In the genomic region with DNA sequence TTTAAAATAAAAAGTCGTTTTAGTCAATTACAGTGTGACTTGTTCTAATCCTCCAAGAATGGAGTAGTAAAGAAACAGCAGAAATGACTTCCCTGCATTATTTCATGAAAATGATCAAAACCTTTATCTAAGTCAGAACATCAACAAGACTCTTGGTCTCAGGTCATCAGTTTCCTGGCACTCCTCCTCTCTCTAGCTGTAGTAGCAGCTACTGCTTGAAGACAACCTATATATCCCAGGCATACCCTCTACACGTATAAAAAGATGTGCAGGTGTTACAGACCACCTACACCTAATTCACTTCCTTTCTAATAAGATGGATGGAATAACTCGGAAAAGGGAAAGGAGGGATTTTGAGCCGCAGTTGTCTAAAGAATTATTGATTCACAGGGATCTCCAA, we compare ENCODE assay signal across 31 cellular contexts.
"Had no signal": no experiment of that assay in that cellular context is flagged by ENCODE, and none has a peak within 500 bp of the region (broad histone marks: within the 10 kb centered on the region; RNA-seq: fewer than 3 reads in every experiment).

No MANE protein-coding gene starts in this region.

- H3K4me3 ChIP-seq: ascending aorta, MG63, SJSA1 had no signal

- H3K27me3 Mint-ChIP-seq: activated CD4-positive, alpha-beta memory T cell treated with anti-CD3 and anti-CD28 coated beads, Interleukin-2, amount 10 ng/mL, durations not matched to agents 7 days and 5 days; activated CD4-positive, alpha-beta T cell treated with anti-CD3 and anti-CD28 coated beads for 36 hours; activated CD8-positive, alpha-beta memory T cell treated with anti-CD3 and anti-CD28 coated beads, Interleukin-2, amount 10 ng/mL, durations not matched to agents 7 days and 5 days; activated naive CD4-positive, alpha-beta T cell treated with anti-CD3 and anti-CD28 coated beads, Interleukin-2, amount 10 ng/mL, durations not matched to agents 7 days and 5 days; activated naive CD8-positive, alpha-beta T cell treated with anti-CD3 and anti-CD28 coated beads for 36 hours had no signal

- H3K27ac ChIP-seq: ascending aorta, SJSA1 had no signal

- H3K27me3 ChIP-seq: ascending aorta, MG63, SJSA1 had no signal

- DNase-seq: activated CD4-positive, alpha-beta memory T cell treated with anti-CD3 and anti-CD28 coated beads, Interleukin-2, amount 10 ng/mL, durations not matched to agents 7 days and 5 days; activated CD4-positive, alpha-beta T cell treated with anti-CD3 and anti-CD28 coated beads for 36 hours; activated CD8-positive, alpha-beta memory T cell treated with anti-CD3 and anti-CD28 coated beads for 24 hours; activated CD8-positive, alpha-beta memory T cell treated with anti-CD3 and anti-CD28 coated beads, Interleukin-2, amount 10 ng/mL, durations not matched to agents 7 days and 5 days; activated CD8-positive, alpha-beta memory T cell treated with anti-CD3 and anti-CD28 coated beads, Interleukin-2, amount 50 U/mL, for 48 hours; activated effector memory CD4-positive, alpha-beta T cell treated with Interleukin-2 at 50 U/mL for 16 hours; activated naive CD4-positive, alpha-beta T cell treated with anti-CD3 and anti-CD28 coated beads, Interleukin-2, amount 10 ng/mL, durations not matched to agents 7 days and 5 days; activated naive CD8-positive, alpha-beta T cell treated with anti-CD3 and anti-CD28 coated beads for 36 hours; activated T-cell treated with anti-CD3 and anti-CD28 coated beads, Interleukin-2, amount 50 U/mL, for 48 hours; amygdala; caudate nucleus; cerebellar nuclear complex; Karpas-422; KBM-7; MG63; NCI-H1048; NCI-H1105 treated with DMSO at 0.1 percent for 48 hours; NCI-H1436; NCI-H1694; NCI-H1930; NCI-H2081 treated with DMSO at 0.1 percent for 48 hours; NCI-H345; NCI-H524 treated with DMSO at 0.1 percent for 48 hours; SHP77 treated with DMSO at 0.1 percent for 48 hours; SK-N-SH had no signal

- H3K4me3 Mint-ChIP-seq: activated naive CD8-positive, alpha-beta T cell treated with anti-CD3 and anti-CD28 coated beads for 36 hours; T-helper 1 cell treated with Interleukin-12 subunit alpha and Interleukin-12 subunit beta and Interleukin-4 antibody, amounts not matched to agents 30 μg/mL and 1 μg/mL, for 36 hours had no signal

- H3K4me2 ChIP-seq: SK-N-SH had no signal

- H3K27ac Mint-ChIP-seq: activated CD4-positive, alpha-beta memory T cell treated with anti-CD3 and anti-CD28 coated beads, Interleukin-2, amount 10 ng/mL, durations not matched to agents 7 days and 5 days; activated CD4-positive, alpha-beta T cell treated with anti-CD3 and anti-CD28 coated beads for 36 hours; activated CD8-positive, alpha-beta memory T cell treated with anti-CD3 and anti-CD28 coated beads, Interleukin-2, amount 10 ng/mL, durations not matched to agents 7 days and 5 days; activated naive CD4-positive, alpha-beta T cell treated with anti-CD3 and anti-CD28 coated beads, Interleukin-2, amount 10 ng/mL, durations not matched to agents 7 days and 5 days; activated naive CD8-positive, alpha-beta T cell treated with anti-CD3 and anti-CD28 coated beads for 36 hours; T-helper 1 cell treated with Interleukin-12 subunit alpha and Interleukin-12 subunit beta and Interleukin-4 antibody, amounts not matched to agents 30 μg/mL and 1 μg/mL, for 36 hours; T-helper 2 cell treated with Interferon-gamma antibody and Interleukin-4, amounts not matched to agents 5 μg/mL and 100 μg/mL, for 36 hours had no signal

- H3K36me3 Mint-ChIP-seq: activated naive CD8-positive, alpha-beta T cell treated with anti-CD3 and anti-CD28 coated beads for 36 hours had no signal

- ATAC-seq: activated CD4-positive, alpha-beta T cell treated with anti-CD3 and anti-CD28 coated beads for 36 hours; activated CD4-positive, CD25-positive, alpha-beta regulatory T cell treated with anti-CD3 and anti-CD28 coated beads, Interleukin-2, amount 50 U/mL, for 24 hours; activated CD8-positive, alpha-beta memory T cell treated with anti-CD3 and anti-CD28 coated beads, Interleukin-2, amount 10 ng/mL, durations not matched to agents 7 days and 5 days; Panc1 had no signal

- H3K9me2 ChIP-seq: SK-N-SH had no signal

- H3K9me3 Mint-ChIP-seq: activated CD4-positive, alpha-beta memory T cell treated with anti-CD3 and anti-CD28 coated beads, Interleukin-2, amount 10 ng/mL, durations not matched to agents 7 days and 5 days; activated naive CD4-positive, alpha-beta T cell treated with anti-CD3 and anti-CD28 coated beads, Interleukin-2, amount 10 ng/mL, durations not matched to agents 7 days and 5 days; activated naive CD8-positive, alpha-beta T cell treated with anti-CD3 and anti-CD28 coated beads for 36 hours; T-helper 1 cell treated with Interleukin-12 subunit alpha and Interleukin-12 subunit beta and Interleukin-4 antibody, amounts not matched to agents 30 μg/mL and 1 μg/mL, for 36 hours; T-helper 2 cell treated with Interferon-gamma antibody and Interleukin-4, amounts not matched to agents 5 μg/mL and 100 μg/mL, for 36 hours had no signal
